ENCODE assay signal across 1 cellular context in the genomic region with DNA sequence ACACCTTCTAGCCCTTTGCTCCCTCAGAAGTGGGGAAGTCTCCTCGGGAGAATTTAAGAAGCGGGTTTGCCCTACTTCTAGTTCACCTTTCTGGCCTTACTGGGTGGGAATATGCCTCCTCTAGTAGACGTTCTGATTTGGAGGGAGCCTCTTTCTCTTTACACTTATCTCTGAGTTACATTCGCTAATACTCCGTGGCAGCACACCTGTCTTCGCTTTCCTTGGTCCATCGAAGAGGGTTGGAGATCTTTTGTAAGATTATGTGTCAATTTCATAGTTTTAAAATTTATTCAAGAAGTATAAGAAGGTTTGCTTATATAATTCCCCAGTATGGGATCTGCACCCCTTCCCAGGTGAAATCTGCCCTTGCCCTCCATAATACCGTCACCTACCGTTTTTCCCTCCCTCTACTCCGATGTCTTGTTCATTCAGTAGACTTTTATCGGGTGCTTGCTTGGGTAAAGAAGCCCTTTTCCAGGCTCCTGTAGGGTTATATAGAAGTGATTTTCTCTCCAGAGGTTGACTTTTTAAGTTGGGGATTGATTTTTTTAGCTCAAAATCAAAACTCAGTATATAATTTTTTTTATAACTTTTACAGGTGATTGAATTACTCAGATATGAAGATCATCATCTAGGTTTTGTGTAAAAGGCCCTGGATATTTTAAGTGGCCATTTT.
TF ChIP-seq lines count a peak whose summit lies in the region.

No MANE protein-coding gene starts in this region.

TF ChIP-seq in IMR-90, 13 proteins besides CTCF, POLR2A, EP300 and RAD21 (continued from another document):
- no peak for TF ChIP-seq MAFK (IDR thresholded peaks at IDR 0.05; ENCODE audit: low read depth, low read length)
- TF ChIP-seq, protein P1, sequence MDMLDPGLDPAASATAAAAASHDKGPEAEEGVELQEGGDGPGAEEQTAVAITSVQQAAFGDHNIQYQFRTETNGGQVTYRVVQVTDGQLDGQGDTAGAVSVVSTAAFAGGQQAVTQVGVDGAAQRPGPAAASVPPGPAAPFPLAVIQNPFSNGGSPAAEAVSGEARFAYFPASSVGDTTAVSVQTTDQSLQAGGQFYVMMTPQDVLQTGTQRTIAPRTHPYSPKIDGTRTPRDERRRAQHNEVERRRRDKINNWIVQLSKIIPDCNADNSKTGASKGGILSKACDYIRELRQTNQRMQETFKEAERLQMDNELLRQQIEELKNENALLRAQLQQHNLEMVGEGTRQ (IDR thresholded peaks at IDR 0.05; ENCODE audit: low read depth, low read length): no peak
- TF ChIP-seq CEBPB (IDR thresholded peaks at IDR 0.05; ENCODE audit: low read depth, low read length): no peak
- TF ChIP-seq SMC3 (IDR thresholded peaks at IDR 0.05; ENCODE audit: low read depth, low read length): no peak
- no peak for TF ChIP-seq BHLHE40 (IDR thresholded peaks at IDR 0.05; ENCODE audit: low read depth, low read length)
- TF ChIP-seq RCOR1 (IDR thresholded peaks at IDR 0.05; ENCODE audit: insufficient replicate concordance, low read length): no peak
- no peak for TF ChIP-seq NFE2L2 (IDR thresholded peaks at IDR 0.05; ENCODE audit: low read depth, low read length)
